ENCODE assay signal across 8 cellular contexts in genomic region chr19:43784251-43784980, GRCh38. TPM values are rescaled to one million over a fixed set of nuclear protein-coding genes. Genes with fewer than 3 reads are reported as not detected.
DNase-seq lines count a peak whose midpoint lies in the region; ATAC-seq, FAIRE-seq and TF ChIP-seq lines count a peak whose summit lies in the region.
"Had no signal": no experiment of that assay in that cellular context is flagged by ENCODE, and none has a peak within 500 bp of the region (broad histone marks: within the 10 kb centered on the region; RNA-seq: fewer than 3 reads in every experiment).

No MANE protein-coding gene starts in this region.

- H3K4me1 ChIP-seq in SJSA1 (replicated peaks) (peaks cover 36% of the 10 kb centered on the region), HepG2 (ENCODE audit: insufficient read depth, low read length) (peaks cover 26% of the 10 kb centered on the region), upper lobe of left lung (peaks cover 18 to 34% (median 23%) of the 10 kb centered on the region in 4 donors)

- H3K27ac ChIP-seq in SJSA1 = peak overlapping the region; percentile 19; the same call in 1 of the 2 replicates
- H3K27ac ChIP-seq in HepG2 (ENCODE audit: extremely low read length, insufficient read depth, low read length) = no peak overlapping the region
- H3K27ac ChIP-seq in upper lobe of left lung = peak overlapping the region in 2 of 4 donors; percentile 43 to 59
- H3K27ac ChIP-seq: tibial artery had no signal

- no peak for TF ChIP-seq EP300 in HepG2 (IDR thresholded peaks at IDR 0.05; ENCODE audit: low read depth in 2 of 2, low read length in 2 of 2)
- TF ChIP-seq EP300 in HepG2 (CRISPR knock-in tag; IDR thresholded peaks at IDR 0.05; ENCODE audit: borderline replicate concordance) = no peak
- TF ChIP-seq EP300 in upper lobe of left lung (IDR thresholded peaks at IDR 0.05) = peak in 1 of 4 donors; percentile 43

- intact Hi-C loops in HepG2 (cut with micrococcal nuclease; ENCODE audit: unreplicated experiment) = no loop called here

- no peak overlapping the region for H2AFZ ChIP-seq in HepG2 (ENCODE audit: low read length)

- H3K27me3 ChIP-seq in H7 (ENCODE audit: control insufficient read depth, insufficient read depth, low read length) (no peaks in the 10 kb centered on the region), SJSA1 (replicated peaks) (no peaks in the 10 kb centered on the region; the same call in 1 of the 2 replicates), HepG2 (ENCODE audit: control insufficient read depth in 1 of 2, insufficient read depth in 2 of 2, low read length in 2 of 2) (no peaks in the 10 kb centered on the region), upper lobe of left lung (no peaks in the 10 kb centered on the region)

- CTCF ChIA-PET in HepG2 (lab: Yijun Ruan, JAX; ENCODE audit: low intra/inter-chr PET ratio, low total read pairs) = interaction anchor here (0.7 to 2.5 kb wide), 3 partner anchors 10 to 38 kb away, joined by 3 to 30 read pairs (median 4); no protein-coding TSS in a partner anchor

- 17% methylated on average over 4 of the region's 4 CpGs for WGBS in HepG2 (ENCODE audit: low lambda C conversion rate)
- 58 to 72% methylated on average over 4 of the region's 4 CpGs for WGBS in upper lobe of left lung, 2 donors

- no peak overlapping the region for H3K9ac ChIP-seq in HepG2 (ENCODE audit: insufficient read depth, low read depth, low read length)

- H3K36me3 ChIP-seq in H7 (replicated peaks; ENCODE audit: control insufficient read depth, insufficient read depth, low read length) = no peaks in the 10 kb centered on the region
- no peaks in the 10 kb centered on the region for H3K36me3 ChIP-seq in SJSA1
- H3K36me3 ChIP-seq in HepG2 (replicated peaks in 1 of 2; ENCODE audit: control insufficient read depth in 1 of 2, insufficient read depth in 2 of 2, low read length in 2 of 2) = no peaks in the 10 kb centered on the region
- no peaks in the 10 kb centered on the region for H3K36me3 ChIP-seq in upper lobe of left lung
- H3K36me3 ChIP-seq: tibial artery had no signal

- BruUV-seq in HepG2 (replicated peaks; lab: Mats Ljungman, UMichigan) = no TSS peak

- TF ChIP-seq POLR2A in HepG2 (IDR thresholded peaks at IDR 0.05; ENCODE audit: insufficient read depth in 1 of 2, low read depth in 2 of 2, low read length in 2 of 2) (no peak), upper lobe of left lung (IDR thresholded peaks at IDR 0.05) (no peak)

- no peak overlapping the region for H3K4me2 ChIP-seq in HepG2 (ENCODE audit: low read depth, low read length)

- no peaks in the 10 kb centered on the region for H4K20me1 ChIP-seq in HepG2 (ENCODE audit: insufficient read depth, low read length)

- in situ Hi-C loops in HepG2 (cut with HindIII; ENCODE audit: extremely low pct_ligation_motif_present, low pct_unique_long_range_greater_than_20kb) = loop anchor here (5.0 kb wide), 1 partner anchor 37 kb away; no protein-coding TSS in a partner anchor

- DNase-seq in H7 (peak; percentile 44), SJSA1 (ENCODE audit: low read depth in 1 of 2, low spot score in 2 of 2) (peak; percentile 73 to 88), HepG2 (ENCODE audit: low spot score) (no peak), upper lobe of left lung (peak in 1 of 2 donors; percentile 62), DMS114 treated with DMSO at 0.1 percent for 48 hours (lab: John Stamatoyannopoulos, UW; ENCODE audit: unreplicated experiment) (no peak)
- DNase-seq in activated naive CD8-positive, alpha-beta T cell treated with anti-CD3 and anti-CD28 coated beads, Interleukin-2, amount 50 U/mL, for 16 hours (ENCODE audit: low read depth, low spot score) = peak; percentile 30

- no peak for TF ChIP-seq RAD21 in HepG2 (CRISPR knock-in tag; IDR thresholded peaks at IDR 0.05)

- FAIRE-seq in HepG2 (lab: Jason Lieb, UNC) = no peak

- TF ChIP-seq CTCF in HepG2 (CRISPR knock-in tag; IDR thresholded peaks at IDR 0.05) = no peak
- TF ChIP-seq CTCF in upper lobe of left lung (IDR thresholded peaks at IDR 0.05) = no peak

- H3K4me3 ChIP-seq in H7 (ENCODE audit: insufficient read depth, low read depth, low read length) = no peak overlapping the region
- H3K4me3 ChIP-seq in SJSA1 = no peak overlapping the region
- H3K4me3 ChIP-seq in HepG2 (replicated peaks in 1 of 3; ENCODE audit: insufficient read depth in 1 of 3, low read depth in 2 of 3, low read length in 3 of 3) = no peak overlapping the region
- no peak overlapping the region for H3K4me3 ChIP-seq in upper lobe of left lung
- H3K4me3 ChIP-seq: tibial artery had no signal

- H3K9me3 ChIP-seq in SJSA1 (replicated peaks) (no peaks in the 10 kb centered on the region; the same call in 1 of the 2 replicates), HepG2 (ENCODE audit: low read length) (no peaks in the 10 kb centered on the region), upper lobe of left lung (no peaks in the 10 kb centered on the region)
- H3K9me3 ChIP-seq: tibial artery had no signal

- POLR2A ChIA-PET in HepG2 (lab: Yijun Ruan, JAX) = no interaction called here

- ATAC-seq in HepG2 (no peak; the same call in 2 of the 3 replicates), upper lobe of left lung (ENCODE audit: low FRiP score in 2 of 2) (peak; percentile 78 to 92), GM21717 (IDR thresholded peaks at IDR 0.05; ENCODE audit: unreplicated experiment) (no peak)

- no peaks in the 10 kb centered on the region for H3K79me2 ChIP-seq in HepG2 (ENCODE audit: insufficient read depth, low read length)

RNA-seq across cellular contexts. Expression of gene KCNN4, which starts 3.6 kb away (rescaled TPM):
- total RNA-seq in H7 (2014; rRNA removed; shearing (Covaris generic)) = 0.62 and 1.1 TPM in 2 replicates
- total RNA-seq in SJSA1 (2014; rRNA removed; shearing (Covaris generic)) = 1.6 and 5.1 TPM in 2 replicates
- total RNA-seq in HepG2 (2016; rRNA removed; fragmentation: Illumina TruSeq; extraction: Trizol) (0.13 TPM in 1 of 2 replicates, not detected in the other), upper lobe of left lung (10 to 100 TPM in 3 of 6 donors, 1 to 10 TPM in 3; 4.7 to 43.0 (median 10.4) TPM)
- not detected in 2 replicates for total RNA-seq in HepG2 (2016; cell fraction: cytosol; rRNA removed; fragmentation: Illumina TruSeq; extraction: Trizol; ENCODE audit: low read depth)
- 0.15 TPM in 1 of 2 replicates, not detected in the other for total RNA-seq in HepG2 (2016; cell fraction: insoluble cytoplasmic fraction; rRNA removed; fragmentation: Illumina TruSeq; extraction: Trizol)
- total RNA-seq in HepG2 (2016; cell fraction: membrane; rRNA removed; fragmentation: Illumina TruSeq; extraction: Trizol) = not detected in 2 replicates
- 0.50 TPM in 1 of 2 replicates, not detected in the other for total RNA-seq in HepG2 (2016; cell fraction: nucleus; rRNA removed; fragmentation: Illumina TruSeq; extraction: Trizol)
- 0.25 and 0.60 TPM in 2 replicates for polyA plus RNA-seq in HepG2 (2011; rRNA removed)
- polyA plus RNA-seq in HepG2 (2011; cell fraction: cytosol; rRNA removed) = 0.18 and 0.19 TPM in 2 replicates
- polyA plus RNA-seq in HepG2 (2011; cell fraction: nucleus; rRNA removed) = 0.92 and 1.2 TPM in 2 replicates
- 0.19 TPM in 1 of 2 replicates, not detected in the other for polyA plus RNA-seq in HepG2 (2012)
- polyA plus RNA-seq in HepG2 (2016; cell fraction: cytosol; fragmentation: Illumina TruSeq; extraction: Trizol; ENCODE audit: low read depth) = 0.06 TPM in 1 of 2 replicates, not detected in the other
- polyA plus RNA-seq in HepG2 (2016; cell fraction: insoluble cytoplasmic fraction; fragmentation: Illumina TruSeq; extraction: Trizol; ENCODE audit: low read depth) = not detected in 2 replicates
- not detected in 2 replicates for polyA plus RNA-seq in HepG2 (2016; cell fraction: membrane; fragmentation: Illumina TruSeq; extraction: Trizol; ENCODE audit: low read depth)
- polyA plus RNA-seq in HepG2 (2016; cell fraction: nucleus; fragmentation: Illumina TruSeq; extraction: Trizol; ENCODE audit: insufficient read depth, low read depth) = 0.37 and 0.55 TPM in 2 replicates
- polyA minus RNA-seq in HepG2 (2011; rRNA and poly(A)+ RNA removed; ENCODE audit: low replicate concordance) = 0.16 and 81.5 TPM in 2 replicates
- 0.89 and 0.97 TPM in 2 replicates for polyA minus RNA-seq in HepG2 (2011; cell fraction: cytosol; rRNA and poly(A)+ RNA removed)
- polyA minus RNA-seq in HepG2 (2011; cell fraction: nucleus; rRNA and poly(A)+ RNA removed) = 0.64 TPM in 1 of 2 replicates, not detected in the other

RNA-seq across cellular contexts. Expression of gene LYPD5, which starts 17.8 kb away (rescaled TPM):
- 0.21 and 1.8 TPM in 2 replicates for total RNA-seq in H7 (2014; rRNA removed; shearing (Covaris generic))
- 0.24 TPM in 1 of 2 replicates, not detected in the other for total RNA-seq in SJSA1 (2014; rRNA removed; shearing (Covaris generic))
- total RNA-seq in HepG2 (2016; rRNA removed; fragmentation: Illumina TruSeq; extraction: Trizol) (not detected in 2 replicates), upper lobe of left lung (1 to 10 TPM; 2.7 to 9.9 (median 6.0) TPM)
- total RNA-seq in HepG2 (2016; cell fraction: cytosol; rRNA removed; fragmentation: Illumina TruSeq; extraction: Trizol; ENCODE audit: low read depth) = not detected in 2 replicates
- total RNA-seq in HepG2 (2016; cell fraction: insoluble cytoplasmic fraction; rRNA removed; fragmentation: Illumina TruSeq; extraction: Trizol) = not detected in 2 replicates
- not detected in 2 replicates for total RNA-seq in HepG2 (2016; cell fraction: membrane; rRNA removed; fragmentation: Illumina TruSeq; extraction: Trizol)
- not detected in 2 replicates for total RNA-seq in HepG2 (2016; cell fraction: nucleus; rRNA removed; fragmentation: Illumina TruSeq; extraction: Trizol)
- not detected in 2 replicates for polyA plus RNA-seq in HepG2 (2011; rRNA removed)
- polyA plus RNA-seq in HepG2 (2011; cell fraction: cytosol; rRNA removed) = not detected in 2 replicates
- not detected in 2 replicates for polyA plus RNA-seq in HepG2 (2011; cell fraction: nucleus; rRNA removed)
- not detected in 2 replicates for polyA plus RNA-seq in HepG2 (2012)
- polyA plus RNA-seq in HepG2 (2016; cell fraction: cytosol; fragmentation: Illumina TruSeq; extraction: Trizol; ENCODE audit: low read depth) = not detected in 2 replicates
- not detected in 2 replicates for polyA plus RNA-seq in HepG2 (2016; cell fraction: insoluble cytoplasmic fraction; fragmentation: Illumina TruSeq; extraction: Trizol; ENCODE audit: low read depth)
- polyA plus RNA-seq in HepG2 (2016; cell fraction: membrane; fragmentation: Illumina TruSeq; extraction: Trizol; ENCODE audit: low read depth) = not detected in 2 replicates
- polyA plus RNA-seq in HepG2 (2016; cell fraction: nucleus; fragmentation: Illumina TruSeq; extraction: Trizol; ENCODE audit: insufficient read depth, low read depth) = not detected in 2 replicates
- 0.08 and 1.3 TPM in 2 replicates for polyA minus RNA-seq in HepG2 (2011; rRNA and poly(A)+ RNA removed; ENCODE audit: low replicate concordance)
- polyA minus RNA-seq in HepG2 (2011; cell fraction: cytosol; rRNA and poly(A)+ RNA removed) = not detected in 2 replicates
- polyA minus RNA-seq in HepG2 (2011; cell fraction: nucleus; rRNA and poly(A)+ RNA removed) = not detected in 2 replicates

RNA-seq across cellular contexts. Expression of gene SMG9, which starts 29.7 kb away (rescaled TPM):
- total RNA-seq in H7 (2014; rRNA removed; shearing (Covaris generic)) = 23.4 and 33.6 TPM in 2 replicates
- total RNA-seq in SJSA1 (2014; rRNA removed; shearing (Covaris generic)) = 9.4 and 29.9 TPM in 2 replicates
- total RNA-seq in HepG2 (2016; rRNA removed; fragmentation: Illumina TruSeq; extraction: Trizol) = 9.6 and 18.7 TPM in 2 replicates
- 4.7 and 6.3 TPM in 2 replicates for total RNA-seq in HepG2 (2016; cell fraction: cytosol; rRNA removed; fragmentation: Illumina TruSeq; extraction: Trizol; ENCODE audit: low read depth)
- 10.9 and 18.3 TPM in 2 replicates for total RNA-seq in HepG2 (2016; cell fraction: insoluble cytoplasmic fraction; rRNA removed; fragmentation: Illumina TruSeq; extraction: Trizol)
- 5.4 and 5.5 TPM in 2 replicates for total RNA-seq in HepG2 (2016; cell fraction: membrane; rRNA removed; fragmentation: Illumina TruSeq; extraction: Trizol)
- 20.5 and 25.3 TPM in 2 replicates for total RNA-seq in HepG2 (2016; cell fraction: nucleus; rRNA removed; fragmentation: Illumina TruSeq; extraction: Trizol)
- polyA plus RNA-seq in HepG2 (2011; rRNA removed) = 16.1 and 16.7 TPM in 2 replicates
- 4.3 and 6.9 TPM in 2 replicates for polyA plus RNA-seq in HepG2 (2011; cell fraction: cytosol; rRNA removed)
- polyA plus RNA-seq in HepG2 (2011; cell fraction: nucleus; rRNA removed) = 36.9 and 41.9 TPM in 2 replicates
- polyA plus RNA-seq in HepG2 (2012) = 12.3 and 15.7 TPM in 2 replicates
- polyA plus RNA-seq in HepG2 (2016; cell fraction: cytosol; fragmentation: Illumina TruSeq; extraction: Trizol; ENCODE audit: low read depth) = 2.4 and 2.9 TPM in 2 replicates
- polyA plus RNA-seq in HepG2 (2016; cell fraction: insoluble cytoplasmic fraction; fragmentation: Illumina TruSeq; extraction: Trizol; ENCODE audit: low read depth) = 16.1 and 23.3 TPM in 2 replicates
- 3.6 and 4.5 TPM in 2 replicates for polyA plus RNA-seq in HepG2 (2016; cell fraction: membrane; fragmentation: Illumina TruSeq; extraction: Trizol; ENCODE audit: low read depth)
- 70.5 and 75.9 TPM in 2 replicates for polyA plus RNA-seq in HepG2 (2016; cell fraction: nucleus; fragmentation: Illumina TruSeq; extraction: Trizol; ENCODE audit: insufficient read depth, low read depth)
- polyA minus RNA-seq in HepG2 (2011; rRNA and poly(A)+ RNA removed; ENCODE audit: low replicate concordance) = 12.4 and 18.2 TPM in 2 replicates
- 2.9 and 3.6 TPM in 2 replicates for polyA minus RNA-seq in HepG2 (2011; cell fraction: cytosol; rRNA and poly(A)+ RNA removed)
- 16.5 and 18.7 TPM in 2 replicates for polyA minus RNA-seq in HepG2 (2011; cell fraction: nucleus; rRNA and poly(A)+ RNA removed)
- 100 to 1,000 TPM in 1 of 6 donors, 10 to 100 TPM in 5; 23.0 to 119 (median 52.9) TPM for total RNA-seq in upper lobe of left lung

RNA-seq across cellular contexts. Expression of gene ZNF283, which starts 42.7 kb away (rescaled TPM):
- total RNA-seq in H7 (2014; rRNA removed; shearing (Covaris generic)) = 0.55 and 2.0 TPM in 2 replicates
- total RNA-seq in SJSA1 (2014; rRNA removed; shearing (Covaris generic)) = 6.6 and 11.1 TPM in 2 replicates
- total RNA-seq in HepG2 (2016; rRNA removed; fragmentation: Illumina TruSeq; extraction: Trizol) (11.1 and 13.2 TPM in 2 replicates), upper lobe of left lung (10 to 100 TPM in 1 of 6 donors, 1 to 10 TPM in 5; 2.9 to 11.7 (median 6.7) TPM)
- total RNA-seq in HepG2 (2016; cell fraction: cytosol; rRNA removed; fragmentation: Illumina TruSeq; extraction: Trizol; ENCODE audit: low read depth) = 1.6 and 1.9 TPM in 2 replicates
- 11.4 and 13.3 TPM in 2 replicates for total RNA-seq in HepG2 (2016; cell fraction: insoluble cytoplasmic fraction; rRNA removed; fragmentation: Illumina TruSeq; extraction: Trizol)
- total RNA-seq in HepG2 (2016; cell fraction: membrane; rRNA removed; fragmentation: Illumina TruSeq; extraction: Trizol) = 4.8 and 5.0 TPM in 2 replicates
- total RNA-seq in HepG2 (2016; cell fraction: nucleus; rRNA removed; fragmentation: Illumina TruSeq; extraction: Trizol) = 15.9 and 20.2 TPM in 2 replicates
- polyA plus RNA-seq in HepG2 (2011; rRNA removed) = 1.7 and 2.0 TPM in 2 replicates
- 0.50 and 1.1 TPM in 2 replicates for polyA plus RNA-seq in HepG2 (2011; cell fraction: cytosol; rRNA removed)
- 3.7 and 3.9 TPM in 2 replicates for polyA plus RNA-seq in HepG2 (2011; cell fraction: nucleus; rRNA removed)
- 2.0 and 3.4 TPM in 2 replicates for polyA plus RNA-seq in HepG2 (2012)
- 0.23 and 0.31 TPM in 2 replicates for polyA plus RNA-seq in HepG2 (2016; cell fraction: cytosol; fragmentation: Illumina TruSeq; extraction: Trizol; ENCODE audit: low read depth)
- 4.8 and 6.6 TPM in 2 replicates for polyA plus RNA-seq in HepG2 (2016; cell fraction: insoluble cytoplasmic fraction; fragmentation: Illumina TruSeq; extraction: Trizol; ENCODE audit: low read depth)
- 0.88 and 0.95 TPM in 2 replicates for polyA plus RNA-seq in HepG2 (2016; cell fraction: membrane; fragmentation: Illumina TruSeq; extraction: Trizol; ENCODE audit: low read depth)
- polyA plus RNA-seq in HepG2 (2016; cell fraction: nucleus; fragmentation: Illumina TruSeq; extraction: Trizol; ENCODE audit: insufficient read depth, low read depth) = 9.2 and 9.7 TPM in 2 replicates
- polyA minus RNA-seq in HepG2 (2011; rRNA and poly(A)+ RNA removed; ENCODE audit: low replicate concordance) = 3.7 and 5.8 TPM in 2 replicates
- polyA minus RNA-seq in HepG2 (2011; cell fraction: cytosol; rRNA and poly(A)+ RNA removed) = 2.0 and 2.1 TPM in 2 replicates
- 25.6 and 34.8 TPM in 2 replicates for polyA minus RNA-seq in HepG2 (2011; cell fraction: nucleus; rRNA and poly(A)+ RNA removed)

Comparison
In these comparisons a context has a peak if more than half of its experiments do, and no peak if none do; other contexts are left out.
1. DNase-seq: peak in H7 (single experiment), SJSA1 (2 of 2) and activated naive CD8-positive, alpha-beta T cell treated with anti-CD3 and anti-CD28 coated beads, Interleukin-2, amount 50 U/mL, for 16 hours (single experiment); none in HepG2 (single experiment) and DMS114 treated with DMSO at 0.1 percent for 48 hours (single experiment).
2. ATAC-seq: peak in upper lobe of left lung (2 of 2); none in HepG2 (single experiment) and GM21717 (single experiment).